Comparison of ENCODE assay signal across 19 cellular contexts in the genomic region with DNA sequence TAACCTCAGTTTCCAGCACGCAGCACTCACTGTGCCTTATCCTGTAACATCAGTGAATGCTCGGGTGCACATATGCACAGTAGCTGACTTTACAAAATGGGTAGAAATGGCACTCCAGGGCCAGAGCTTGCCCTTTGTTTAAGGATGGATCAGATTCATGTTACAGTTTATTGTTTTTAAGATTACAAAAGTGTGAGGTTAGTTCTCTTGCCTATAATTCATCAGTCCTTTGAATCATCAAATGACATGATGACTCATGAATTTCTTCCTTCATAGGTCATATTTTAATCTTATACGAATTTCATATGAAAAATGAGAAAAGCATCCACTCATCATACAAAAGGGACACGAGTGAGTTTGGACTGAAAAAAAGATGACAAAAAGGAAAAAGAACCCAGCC.
DNase-seq lines count a peak whose midpoint lies in the region; FAIRE-seq and TF ChIP-seq lines count a peak whose summit lies in the region.
"Had no signal": no experiment of that assay in that cellular context is flagged by ENCODE, and none has a peak within 500 bp of the region (broad histone marks: within the 10 kb centered on the region; RNA-seq: fewer than 3 reads in every experiment).

No MANE protein-coding gene starts in this region.

- peak overlapping the region; percentile 39 for H2AFZ ChIP-seq in astrocyte (ENCODE audit: low read depth, low read length)

- DNase-seq in NCI-H2107 treated with DMSO at 0.1 percent for 48 hours (lab: John Stamatoyannopoulos, UW; ENCODE audit: unreplicated experiment): peak; percentile 34
- no peak for DNase-seq in NCI-H2107 (lab: John Stamatoyannopoulos, UW)
- peak; percentile 87 for DNase-seq in astrocyte (ENCODE audit: low read depth)
- peak; percentile 2 for DNase-seq in fibroblast of villous mesenchyme (ENCODE audit: low read depth)
- DNase-seq in urothelium cell line (ENCODE audit: low spot score): peak; percentile 23
- DNase-seq in NOMO-1 treated with dmso at 0.1 percent for 144 hours (lab: John Stamatoyannopoulos, UW; ENCODE audit: unreplicated experiment): no peak
- DNase-seq in NCI-H82 treated with DMSO at 0.1 percent for 48 hours (lab: John Stamatoyannopoulos, UW; ENCODE audit: unreplicated experiment): no peak
- no peak for DNase-seq in GM19239 (ENCODE audit: insufficient read length, low spot score)
- DNase-seq: activated gamma-delta T cell treated with Interleukin-2 at 50 U/mL for 16 hours; CD8-positive, alpha-beta T cell; GDM1; NCI-H1105 treated with DMSO at 0.1 percent for 48 hours; OCI-M1; right cardiac atrium; stimulated activated CD4-positive, alpha-beta T cell treated with anti-CD3 and anti-CD28 coated beads, Interleukin-4, amount 100 ng/mL, for 1 hour had no signal

- H3K9me3 Mint-ChIP-seq in astrocyte (ENCODE audit: unreplicated experiment): no peaks in the 10 kb centered on the region
- H3K9me3 Mint-ChIP-seq: nephron had no signal

- H3K9me3 ChIP-seq in astrocyte (ENCODE audit: insufficient read depth, low read depth, low read length): no peaks in the 10 kb centered on the region
- H3K9me3 ChIP-seq: tibial nerve had no signal

- H3K27me3 ChIP-seq in astrocyte (ENCODE audit: insufficient read depth, low read length): no peaks in the 10 kb centered on the region
- H3K27me3 ChIP-seq: tibial nerve had no signal

- FAIRE-seq in astrocyte (lab: Jason Lieb, UNC): peak; percentile 37
- FAIRE-seq in urothelium cell line (lab: Jason Lieb, UNC): no peak
- FAIRE-seq in GM19239 (lab: Jason Lieb, UNC): no peak

- H3K9ac ChIP-seq in astrocyte (ENCODE audit: low read length): peak overlapping the region; percentile 66

- no peaks in the 10 kb centered on the region for H3K4me1 Mint-ChIP-seq in astrocyte (ENCODE audit: low read depth, unreplicated experiment)
- H3K4me1 Mint-ChIP-seq: nephron had no signal

- H4K20me1 ChIP-seq in astrocyte (ENCODE audit: insufficient read depth, low read length): no peaks in the 10 kb centered on the region

- no peak overlapping the region for H3K27ac Mint-ChIP-seq in astrocyte (ENCODE audit: unreplicated experiment)
- H3K27ac Mint-ChIP-seq: CD8-positive, alpha-beta T cell; nephron had no signal

- H3K36me3 Mint-ChIP-seq in astrocyte (ENCODE audit: low read depth, unreplicated experiment): no peaks in the 10 kb centered on the region
- H3K36me3 Mint-ChIP-seq: CD8-positive, alpha-beta T cell had no signal

- no peaks in the 10 kb centered on the region for H3K27me3 Mint-ChIP-seq in astrocyte (ENCODE audit: low read depth, unreplicated experiment)

- no peak overlapping the region for H3K4me3 Mint-ChIP-seq in astrocyte (ENCODE audit: unreplicated experiment)
- H3K4me3 Mint-ChIP-seq: CD8-positive, alpha-beta T cell; nephron had no signal

- H3K79me2 ChIP-seq in astrocyte (ENCODE audit: insufficient read depth, low read length): no peaks in the 10 kb centered on the region

- H3K4me2 ChIP-seq in astrocyte (ENCODE audit: low read length): peak overlapping the region; percentile 62

- TF ChIP-seq CTCF in astrocyte (IDR thresholded peaks at IDR 0.05; ENCODE audit: insufficient read depth, low read depth, low read length) (no peak), fibroblast of villous mesenchyme (IDR thresholded peaks at IDR 0.05; ENCODE audit: insufficient read depth, low read depth, low read length) (no peak)

- H3K4me1 ChIP-seq in astrocyte (ENCODE audit: insufficient read depth, low read length): peaks cover 15% of the 10 kb centered on the region
- H3K4me1 ChIP-seq: tibial nerve had no signal

- H3K4me3 ChIP-seq in astrocyte (ENCODE audit: insufficient read depth, low read depth, low read length): no peak overlapping the region
- no peak overlapping the region for H3K4me3 ChIP-seq in fibroblast of villous mesenchyme (ENCODE audit: low read depth, low read length)
- H3K4me3 ChIP-seq: tibial nerve had no signal

- no peaks in the 10 kb centered on the region for H3K36me3 ChIP-seq in astrocyte (ENCODE audit: insufficient read depth, low read length)
- H3K36me3 ChIP-seq: tibial nerve had no signal

- H3K27ac ChIP-seq in astrocyte (ENCODE audit: low read depth, low read length): peak overlapping the region; percentile 68
- H3K27ac ChIP-seq: 22Rv1, tibial nerve, VCaP had no signal

Comparison
In these comparisons a context has a peak if more than half of its experiments do, and no peak if none do; other contexts are left out.
1. DNase-seq: peak in NCI-H2107 treated with DMSO at 0.1 percent for 48 hours (single experiment), astrocyte (single experiment), fibroblast of villous mesenchyme (single experiment) and urothelium cell line (single experiment); none in NCI-H2107 (single experiment), NOMO-1 treated with dmso at 0.1 percent for 144 hours (single experiment), NCI-H82 treated with DMSO at 0.1 percent for 48 hours (single experiment) and GM19239 (single experiment).